Comparison of ENCODE assay signal across 9 cellular contexts in genomic region chr22:40276877-40277823, GRCh38.
A peak's percentile ranks its signal among the peaks of the same experiment; 100 is the strongest.
DNase-seq lines count a peak whose midpoint lies in the region; ATAC-seq and TF ChIP-seq lines count a peak whose summit lies in the region.
"Had no signal": no experiment of that assay in that cellular context is flagged by ENCODE, and none has a peak within 500 bp of the region (broad histone marks: within the 10 kb centered on the region; RNA-seq: fewer than 3 reads in every experiment).

No MANE protein-coding gene starts in this region.

- H3K27me3 ChIP-seq in aorta (ENCODE audit: control insufficient read depth in 1 of 2, insufficient read depth in 2 of 2, low read length in 1 of 2) (no peaks in the 10 kb centered on the region), BE2C (no peaks in the 10 kb centered on the region)

- no peaks in the 10 kb centered on the region for H3K27me3 Mint-ChIP-seq in activated naive CD4-positive, alpha-beta T cell treated with anti-CD3 and anti-CD28 coated beads, Interleukin-2, amount 10 ng/mL, durations not matched to agents 7 days and 5 days
- H3K27me3 Mint-ChIP-seq in mesothelial cell of epicardium (ENCODE audit: low read depth) = no peaks in the 10 kb centered on the region

- H3K4me1 Mint-ChIP-seq in activated naive CD4-positive, alpha-beta T cell treated with anti-CD3 and anti-CD28 coated beads, Interleukin-2, amount 10 ng/mL, durations not matched to agents 7 days and 5 days = peaks cover 57% of the 10 kb centered on the region
- peaks cover 29% of the 10 kb centered on the region for H3K4me1 Mint-ChIP-seq in mesothelial cell of epicardium

- no peak for DNase-seq in activated naive CD4-positive, alpha-beta T cell treated with anti-CD3 and anti-CD28 coated beads, Interleukin-2, amount 10 ng/mL, durations not matched to agents 7 days and 5 days
- DNase-seq in activated naive CD4-positive, alpha-beta T cell treated with anti-CD3 and anti-CD28 coated beads, Interleukin-2, amount 50 U/mL, for 16 hours = no peak
- DNase-seq in cardiac fibroblast (ENCODE audit: low read depth in 2 of 2) (peak; percentile 64 to 79), mesothelial cell of epicardium (ENCODE audit: low spot score in 2 of 2, unreplicated experiment in 2 of 2) (no peak), aorta (no peak), BE2C (no peak)
- DNase-seq: DND-41 had no signal

- H3K27ac ChIP-seq in aorta (ENCODE audit: low read depth in 1 of 2, low read length in 2 of 2) = peak overlapping the region; percentile 55 to 99

- H3K4me1 ChIP-seq in aorta (ENCODE audit: control insufficient read depth in 1 of 2, insufficient read depth in 2 of 2, low read length in 2 of 2) = peaks cover 3% of the 10 kb centered on the region in 2 donors
- no peaks in the 10 kb centered on the region for H3K4me1 ChIP-seq in BE2C

- ATAC-seq in aorta (ENCODE audit: low FRiP score) = peak; percentile 65
- ATAC-seq in GM18870 (IDR thresholded peaks at IDR 0.05; ENCODE audit: unreplicated experiment) = no peak
- no peak for ATAC-seq in HG02678 (IDR thresholded peaks at IDR 0.05; ENCODE audit: unreplicated experiment)

- H3K4me3 ChIP-seq in cardiac fibroblast (replicated peaks in 1 of 2; ENCODE audit: low read depth in 2 of 2, low read length in 2 of 2) (peak overlapping the region; percentile 36 to 54), aorta (ENCODE audit: low read length in 2 of 2) (peak overlapping the region; percentile 50 to 82), BE2C (ENCODE audit: low read depth, low read length) (no peak overlapping the region)

- H3K9me3 ChIP-seq in aorta (ENCODE audit: control insufficient read depth, low read length) (no peaks in the 10 kb centered on the region), BE2C (no peaks in the 10 kb centered on the region)

- WGBS in aorta, 2 donors = 1 to 5% methylated on average over 10 of the region's 10 CpGs

- peak overlapping the region; percentile 79 for H3K4me3 Mint-ChIP-seq in activated naive CD4-positive, alpha-beta T cell treated with anti-CD3 and anti-CD28 coated beads, Interleukin-2, amount 10 ng/mL, durations not matched to agents 7 days and 5 days
- H3K4me3 Mint-ChIP-seq in mesothelial cell of epicardium = no peak overlapping the region

- TF ChIP-seq CTCF in cardiac fibroblast (IDR thresholded peaks at IDR 0.05; ENCODE audit: low read depth, low read length) (no peak), mesothelial cell of epicardium (IDR thresholded peaks at IDR 0.05; ENCODE audit: unreplicated experiment) (no peak), BE2C (IDR thresholded peaks at IDR 0.05; ENCODE audit: low read depth, low read length) (no peak)

- peak overlapping the region; percentile 97 for H3K27ac Mint-ChIP-seq in activated naive CD4-positive, alpha-beta T cell treated with anti-CD3 and anti-CD28 coated beads, Interleukin-2, amount 10 ng/mL, durations not matched to agents 7 days and 5 days
- peak overlapping the region; percentile 39 for H3K27ac Mint-ChIP-seq in mesothelial cell of epicardium

- H3K36me3 Mint-ChIP-seq in activated naive CD4-positive, alpha-beta T cell treated with anti-CD3 and anti-CD28 coated beads, Interleukin-2, amount 10 ng/mL, durations not matched to agents 7 days and 5 days = peaks cover 61% of the 10 kb centered on the region
- H3K36me3 Mint-ChIP-seq in mesothelial cell of epicardium = peaks cover 30% of the 10 kb centered on the region

- CTCF ChIA-PET in activated naive CD4-positive, alpha-beta T cell treated with anti-CD3 and anti-CD28 coated beads, Interleukin-2, amount 10 ng/mL, durations not matched to agents 7 days and 5 days (lab: Charles Lee) = interaction anchor here (1.8 kb wide), 1 partner anchor 71 kb away, joined by 5 read pairs; no protein-coding TSS in a partner anchor

- H3K9me3 Mint-ChIP-seq in activated naive CD4-positive, alpha-beta T cell treated with anti-CD3 and anti-CD28 coated beads, Interleukin-2, amount 10 ng/mL, durations not matched to agents 7 days and 5 days = no peaks in the 10 kb centered on the region
- H3K9me3 Mint-ChIP-seq in mesothelial cell of epicardium = no peaks in the 10 kb centered on the region

- peaks cover 0 to 3% of the 10 kb centered on the region in 2 donors for H3K36me3 ChIP-seq in aorta (ENCODE audit: control insufficient read depth in 1 of 2, insufficient read depth in 2 of 2, low read length in 1 of 2)
- peaks cover 39% of the 10 kb centered on the region for H3K36me3 ChIP-seq in BE2C

- intact Hi-C loops in aorta (cut with DNase I) = loop anchor here (5.0 to 10.0 kb wide), 4 partner anchors 92 to 235 kb away; partner anchors contain the start of gene TNRC6B (in 1 of the 2)

Comparison
In these comparisons a context has a peak if more than half of its experiments do, and no peak if none do; other contexts are left out.
1. DNase-seq: peak in cardiac fibroblast (2 of 2); none in activated naive CD4-positive, alpha-beta T cell treated with anti-CD3 and anti-CD28 coated beads, Interleukin-2, amount 10 ng/mL, durations not matched to agents 7 days and 5 days (single experiment), activated naive CD4-positive, alpha-beta T cell treated with anti-CD3 and anti-CD28 coated beads, Interleukin-2, amount 50 U/mL, for 16 hours (single experiment), mesothelial cell of epicardium (0 of 2), aorta (0 of 2) and BE2C (single experiment).